Comparison of ENCODE assay signal across 24 cellular contexts in the genomic region with DNA sequence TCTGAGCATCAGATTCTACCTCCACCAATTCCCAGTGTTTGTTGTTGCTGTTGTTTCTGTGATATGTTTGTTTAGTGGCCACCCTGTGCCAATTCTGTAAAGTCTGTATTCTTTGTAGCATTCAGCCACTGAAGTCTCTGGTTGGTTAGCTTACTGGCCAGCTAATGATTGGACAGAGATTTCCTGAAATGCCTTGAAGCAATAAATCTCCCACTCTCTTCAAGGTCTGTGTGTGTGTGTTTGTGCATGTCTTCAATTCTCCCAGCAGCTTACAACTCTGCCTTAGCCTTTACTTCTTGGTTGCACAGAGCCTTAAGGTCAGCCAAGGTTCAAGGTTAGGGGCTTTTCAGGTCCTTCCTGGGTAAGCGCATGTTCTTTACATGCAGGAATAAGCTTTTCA. TPM values are rescaled to one million over a fixed set of nuclear protein-coding genes. Genes with fewer than 3 reads are reported as not detected.
DNase-seq lines count a peak whose midpoint lies in the region; ATAC-seq, FAIRE-seq and TF ChIP-seq lines count a peak whose summit lies in the region.
"Had no signal": no experiment of that assay in that cellular context is flagged by ENCODE, and none has a peak within 500 bp of the region (broad histone marks: within the 10 kb centered on the region; RNA-seq: fewer than 3 reads in every experiment).

No MANE protein-coding gene starts in this region.

- TF ChIP-seq POLR2A in endothelial cell of umbilical vein (IDR thresholded peaks at IDR 0.05; ENCODE audit: low read depth, low read length), result no peak

- H3K4me1 ChIP-seq in endothelial cell of umbilical vein (ENCODE audit: control insufficient read depth, extremely low read depth, insufficient read depth, low read length), result peaks cover 9% of the 10 kb centered on the region
- H3K4me1 ChIP-seq in naive thymus-derived CD4-positive, alpha-beta T cell (ENCODE audit: control insufficient read depth in 2 of 2, insufficient read depth in 2 of 2, low read length in 2 of 2), result peaks cover 6 to 15% of the 10 kb centered on the region in 2 donors
- H3K4me1 ChIP-seq: BE2C had no signal

- no TSS peak for BruUV-seq in endothelial cell of umbilical vein (replicated peaks; lab: Mats Ljungman, UMichigan)

- H3K4me1 Mint-ChIP-seq in progenitor cell of endocrine pancreas (ENCODE audit: low read depth), result no peaks in the 10 kb centered on the region
- H3K4me1 Mint-ChIP-seq in naive thymus-derived CD4-positive, alpha-beta T cell, result peaks cover 18 to 58% (median 50%) of the 10 kb centered on the region in 7 donors

- H3K27me3 ChIP-seq in endothelial cell of umbilical vein (ENCODE audit: control insufficient read depth in 2 of 2, insufficient read depth in 2 of 2, low read length in 2 of 2), result no peaks in the 10 kb centered on the region
- no peaks in the 10 kb centered on the region for H3K27me3 ChIP-seq in naive thymus-derived CD4-positive, alpha-beta T cell (ENCODE audit: control insufficient read depth in 2 of 2, insufficient read depth in 2 of 2, low read length in 2 of 2)
- H3K27me3 ChIP-seq: BE2C had no signal

- peaks cover 0 to 2% of the 10 kb centered on the region in 2 experiments for H3K36me3 ChIP-seq in endothelial cell of umbilical vein (ENCODE audit: control insufficient read depth in 2 of 2, extremely low read depth in 1 of 2, insufficient read depth in 2 of 2, low read length in 2 of 2)
- H3K36me3 ChIP-seq in naive thymus-derived CD4-positive, alpha-beta T cell (ENCODE audit: control insufficient read depth in 2 of 3, insufficient read depth in 3 of 3, low read length in 3 of 3), result peaks cover 0 to 13% (median 0%) of the 10 kb centered on the region in 3 experiments

- POLR2A ChIA-PET in endothelial cell of umbilical vein (lab: Charles Lee), result no interaction called here
- POLR2A ChIA-PET in naive thymus-derived CD4-positive, alpha-beta T cell (lab: Charles Lee), result interaction anchor here (1.0 kb wide), 1 partner anchor 13 kb away, joined by 4 read pairs; no protein-coding TSS in a partner anchor

- H3K36me3 Mint-ChIP-seq in progenitor cell of endocrine pancreas (ENCODE audit: insufficient read depth), result peaks cover 64% of the 10 kb centered on the region
- peaks cover 24 to 62% (median 57%) of the 10 kb centered on the region in 5 donors for H3K36me3 Mint-ChIP-seq in naive thymus-derived CD4-positive, alpha-beta T cell

- peaks cover 9% of the 10 kb centered on the region for H3K9me3 Mint-ChIP-seq in progenitor cell of endocrine pancreas (ENCODE audit: low read depth)
- H3K9me3 Mint-ChIP-seq in naive thymus-derived CD4-positive, alpha-beta T cell, result peaks cover 0 to 7% (median 0%) of the 10 kb centered on the region in 11 donors
- H3K9me3 Mint-ChIP-seq: CD4-positive, CD25-positive, alpha-beta regulatory T cell; CD8-positive, alpha-beta memory T cell; HFFc6 had no signal

- DNase-seq in GM19239 (ENCODE audit: insufficient read length, low spot score), result no peak
- DNase-seq in endothelial cell of umbilical vein (ENCODE audit: low read depth, low spot score), result peak; percentile 31
- no peak for DNase-seq in progenitor cell of endocrine pancreas (ENCODE audit: low spot score, unreplicated experiment)
- no peak for DNase-seq in naive thymus-derived CD4-positive, alpha-beta T cell
- DNase-seq in kidney glomerular epithelial cell (lab: John Stamatoyannopoulos, UW), result no peak
- DNase-seq: ACHN; BE2C; C1 segment of cervical spinal cord; CD4-positive, CD25-positive, alpha-beta regulatory T cell; CD8-positive, alpha-beta memory T cell; COR-L47; DMS 273 treated with DMSO at 0.1 percent for 48 hours; DMS53; DND-41; GOT3; H7; HFFc6; IMR-90 had no signal

- dilution Hi-C loops in endothelial cell of umbilical vein (cut with MboI; ENCODE audit: extremely low pct_ligation_motif_present, low sequenced_read_pairs), result no loop called here

- CTCF ChIA-PET in endothelial cell of umbilical vein (lab: Charles Lee), result interaction anchor here (1.2 kb wide), 1 partner anchor 65 kb away, joined by 3 read pairs; no protein-coding TSS in a partner anchor
- CTCF ChIA-PET in naive thymus-derived CD4-positive, alpha-beta T cell (lab: Charles Lee), result interaction anchor here (1.2 kb wide), 1 partner anchor 59 kb away, joined by 5 read pairs; no protein-coding TSS in a partner anchor

- no peak overlapping the region for H3K9ac ChIP-seq in endothelial cell of umbilical vein (replicated peaks; ENCODE audit: extremely low read depth, insufficient read depth, low read length)

- H3K27me3 Mint-ChIP-seq in progenitor cell of endocrine pancreas, result no peaks in the 10 kb centered on the region
- peaks cover 0 to 2% (median 0%) of the 10 kb centered on the region in 5 donors for H3K27me3 Mint-ChIP-seq in naive thymus-derived CD4-positive, alpha-beta T cell
- H3K27me3 Mint-ChIP-seq: CD4-positive, CD25-positive, alpha-beta regulatory T cell; CD8-positive, alpha-beta memory T cell had no signal

- intact Hi-C loops in endothelial cell of umbilical vein (cut with micrococcal nuclease), result no loop called here
- intact Hi-C loops in naive thymus-derived CD4-positive, alpha-beta T cell (cut with micrococcal nuclease), result no loop called here

- H3K27ac ChIP-seq in endothelial cell of umbilical vein (ENCODE audit: insufficient read depth, low read depth, low read length), result no peak overlapping the region
- no peak overlapping the region for H3K27ac ChIP-seq in naive thymus-derived CD4-positive, alpha-beta T cell (ENCODE audit: low read depth, low read length)

- H3K9me3 ChIP-seq in endothelial cell of umbilical vein (replicated peaks; ENCODE audit: control insufficient read depth, insufficient read depth, low read length), result no peaks in the 10 kb centered on the region
- no peaks in the 10 kb centered on the region for H3K9me3 ChIP-seq in naive thymus-derived CD4-positive, alpha-beta T cell (ENCODE audit: control insufficient read depth in 2 of 3, low read length in 3 of 3)
- H3K9me3 ChIP-seq: BE2C had no signal

- H3K4me3 ChIP-seq in endothelial cell of umbilical vein (replicated peaks in 1 of 3; ENCODE audit: insufficient read depth in 1 of 3, low read depth in 1 of 3, low read length in 3 of 3), result no peak overlapping the region
- H3K4me3 ChIP-seq in naive thymus-derived CD4-positive, alpha-beta T cell (ENCODE audit: low read length), result no peak overlapping the region

- no peaks in the 10 kb centered on the region for H3K9me1 ChIP-seq in endothelial cell of umbilical vein (replicated peaks; ENCODE audit: control insufficient read depth, extremely low read depth, insufficient read depth, low read length)

- no peak for ATAC-seq in activated CD4-positive, CD25-positive, alpha-beta regulatory T cell treated with anti-CD3 and anti-CD28 coated beads, Interleukin-2, amount 50 U/mL, for 24 hours
- ATAC-seq in naive thymus-derived CD4-positive, alpha-beta T cell, result no peak
- ATAC-seq: HCT116 had no signal

- FAIRE-seq in GM19239 (lab: Jason Lieb, UNC), result peak; percentile 51
- FAIRE-seq in endothelial cell of umbilical vein (lab: Jason Lieb, UNC), result no peak
- FAIRE-seq: A204.1, G401.6, GM12891, HTR-8/SVneo had no signal

- no peaks in the 10 kb centered on the region for H3K79me2 ChIP-seq in endothelial cell of umbilical vein (ENCODE audit: control insufficient read depth, insufficient read depth, low read length)

- H4K20me1 ChIP-seq in endothelial cell of umbilical vein (replicated peaks; ENCODE audit: control insufficient read depth, extremely low read depth, insufficient read depth, low read length), result no peaks in the 10 kb centered on the region

- H2AFZ ChIP-seq in endothelial cell of umbilical vein (ENCODE audit: low read depth, low read length), result no peak overlapping the region

- H3K4me3 Mint-ChIP-seq in progenitor cell of endocrine pancreas (ENCODE audit: low read depth), result no peak overlapping the region
- peak overlapping the region in 1 of 10 donors; percentile 46 for H3K4me3 Mint-ChIP-seq in naive thymus-derived CD4-positive, alpha-beta T cell
- H3K4me3 Mint-ChIP-seq: CD4-positive, CD25-positive, alpha-beta regulatory T cell; CD8-positive, alpha-beta memory T cell; HFFc6 had no signal

- peak overlapping the region; percentile 51 for H3K27ac Mint-ChIP-seq in progenitor cell of endocrine pancreas
- no peak overlapping the region for H3K27ac Mint-ChIP-seq in naive thymus-derived CD4-positive, alpha-beta T cell
- H3K27ac Mint-ChIP-seq: CD4-positive, CD25-positive, alpha-beta regulatory T cell; HFFc6 had no signal

- H3K4me2 ChIP-seq in endothelial cell of umbilical vein (ENCODE audit: insufficient read depth, low read length), result no peak overlapping the region

- TF ChIP-seq CTCF in endothelial cell of umbilical vein (IDR thresholded peaks at IDR 0.05; ENCODE audit: extremely low read depth in 1 of 2, insufficient read depth in 1 of 2, low read depth in 1 of 2, low read length in 2 of 2), result no peak
- TF ChIP-seq CTCF in progenitor cell of endocrine pancreas (IDR thresholded peaks at IDR 0.05; ENCODE audit: unreplicated experiment), result no peak

TF ChIP-seq in endothelial cell of umbilical vein, 7 proteins besides CTCF, POLR2A, EP300 and RAD21 (continues in another document):
- TF ChIP-seq EZH2 (IDR thresholded peaks at IDR 0.05; ENCODE audit: borderline replicate concordance, low read depth, low read length, severe bottlenecking), result no peak

RNA-seq across cellular contexts. Expression of gene PRPSAP2, which starts 38.2 kb away (rescaled TPM):
- total RNA-seq in endothelial cell of umbilical vein (34.6 and 38.5 TPM in 2 replicates), progenitor cell of endocrine pancreas (66.9 and 67.7 TPM in 2 replicates)
- 12.8 and 22.2 TPM in 2 replicates for polyA plus RNA-seq in endothelial cell of umbilical vein
- polyA plus RNA-seq in endothelial cell of umbilical vein (2011; cell fraction: cytosol; rRNA removed), result 22.1 and 25.4 TPM in 2 replicates
- 24.0 and 32.0 TPM in 2 replicates for polyA plus RNA-seq in endothelial cell of umbilical vein (2011; cell fraction: nucleus; rRNA removed)
- polyA plus RNA-seq in endothelial cell of umbilical vein (2012), result 20.8 and 35.5 TPM in 2 replicates
- polyA minus RNA-seq in endothelial cell of umbilical vein, result 21.2 and 23.0 TPM in 2 replicates
- 22.3 TPM for polyA minus RNA-seq in endothelial cell of umbilical vein (2011; cell fraction: cytosol; rRNA and poly(A)+ RNA removed)
- 16.4 and 21.3 TPM in 2 replicates for polyA minus RNA-seq in endothelial cell of umbilical vein (2011; cell fraction: nucleus; rRNA and poly(A)+ RNA removed)
- 10 to 100 TPM; 31.4 to 64.4 (median 59.4) TPM for total RNA-seq in naive thymus-derived CD4-positive, alpha-beta T cell
- 10 to 100 TPM; 48.1 to 63.0 TPM for polyA plus RNA-seq in naive thymus-derived CD4-positive, alpha-beta T cell

RNA-seq across cellular contexts. Expression of gene SLC5A10, which starts 55.8 kb away (rescaled TPM):
- total RNA-seq in endothelial cell of umbilical vein (not detected in 2 replicates), progenitor cell of endocrine pancreas (not detected in 2 replicates)
- polyA plus RNA-seq in endothelial cell of umbilical vein, result not detected in 2 replicates
- polyA plus RNA-seq in endothelial cell of umbilical vein (2011; cell fraction: cytosol; rRNA removed), result 0.01 TPM in 1 of 2 replicates, not detected in the other
- polyA plus RNA-seq in endothelial cell of umbilical vein (2011; cell fraction: nucleus; rRNA removed), result not detected in 2 replicates
- polyA plus RNA-seq in endothelial cell of umbilical vein (2012), result 0.71 and 0.72 TPM in 2 replicates
- polyA minus RNA-seq in endothelial cell of umbilical vein, result not detected in 2 replicates
- not detected for polyA minus RNA-seq in endothelial cell of umbilical vein (2011; cell fraction: cytosol; rRNA and poly(A)+ RNA removed)
- not detected in 2 replicates for polyA minus RNA-seq in endothelial cell of umbilical vein (2011; cell fraction: nucleus; rRNA and poly(A)+ RNA removed)
- under 1 TPM in 1 of 5 experiments, not detected in 4; 0.17 TPM for total RNA-seq in naive thymus-derived CD4-positive, alpha-beta T cell
- under 1 TPM; 0.15 to 0.37 TPM for polyA plus RNA-seq in naive thymus-derived CD4-positive, alpha-beta T cell
- total RNA-seq: CD4-positive, CD25-positive, alpha-beta regulatory T cell; CD8-positive, alpha-beta memory T cell; H7; HFFc6; IMR-90 had no signal
- polyA plus RNA-seq: CD8-positive, alpha-beta memory T cell; IMR-90 had no signal
